In genomic region chr22:47563406-47564157, GRCh38 we compare ENCODE assay signal across 19 cellular contexts.
"Had no signal": no experiment of that assay in that cellular context is flagged by ENCODE, and none has a peak within 500 bp of the region (broad histone marks: within the 10 kb centered on the region; RNA-seq: fewer than 3 reads in every experiment).

No MANE protein-coding gene starts in this region.

- H3K4me1 ChIP-seq: gastrocnemius medialis, heart right ventricle, left lung, psoas muscle, spleen, testis, tibial nerve had no signal

- H3K27ac ChIP-seq: epithelial cell of prostate, esophagus muscularis mucosa, gastrocnemius medialis, heart right ventricle, left lung, psoas muscle, spleen, testis, tibial nerve had no signal

- DNase-seq: effector memory CD4-positive, alpha-beta T cell; gastrocnemius medialis; heart right ventricle; left lung; mesenchymal stem cell; naive B cell; psoas muscle; spleen; stimulated activated CD4-positive, alpha-beta T cell treated with anti-CD3 and anti-CD28 coated beads, Interleukin-15, amount 100 ng/mL, for 24 hours; stimulated activated CD4-positive, alpha-beta T cell treated with anti-CD3 and anti-CD28 coated beads, Interleukin-1b, Interleukin-23, amount 100 ng/mL, for 48 hours; stimulated activated CD4-positive, alpha-beta T cell treated with anti-CD3 and anti-CD28 coated beads, Interleukin-4, amount 100 ng/mL, for 24 hours; testis had no signal

- H3K4me3 Mint-ChIP-seq: naive B cell; nephron; stimulated activated memory B cell treated with anti-CD40 and anti-IgM and Interleukin-4, amounts not matched to agents 10 μg/mL and 1 μg/mL and 100 μg/mL, for 72 hours; stimulated activated naive CD8-positive, alpha-beta T cell treated with anti-CD3 and anti-CD28 coated beads, Interleukin-15, Interleukin-2, amounts not matched to agents 100 ng/mL and 50 ng/mL, for 24 hours had no signal

- H3K9me3 Mint-ChIP-seq: naive B cell; stimulated activated memory B cell treated with anti-CD40 and anti-IgM and Interleukin-4, amounts not matched to agents 10 μg/mL and 1 μg/mL and 100 μg/mL, for 72 hours; stimulated activated naive CD8-positive, alpha-beta T cell treated with anti-CD3 and anti-CD28 coated beads, Interleukin-15, Interleukin-2, amounts not matched to agents 100 ng/mL and 50 ng/mL, for 24 hours had no signal

- H3K9me3 ChIP-seq: esophagus muscularis mucosa, gastrocnemius medialis, heart right ventricle, left lung, psoas muscle, spleen, testis, tibial nerve had no signal

- H3K4me1 Mint-ChIP-seq: nephron; stimulated activated memory B cell treated with anti-CD40 and anti-IgM and Interleukin-4, amounts not matched to agents 10 μg/mL and 1 μg/mL and 100 μg/mL, for 72 hours had no signal

- H3K36me3 ChIP-seq: esophagus muscularis mucosa, gastrocnemius medialis, heart right ventricle, left lung, spleen, tibial nerve had no signal

- H3K36me3 Mint-ChIP-seq: naive B cell; stimulated activated memory B cell treated with anti-CD40 and anti-IgM and Interleukin-4, amounts not matched to agents 10 μg/mL and 1 μg/mL and 100 μg/mL, for 72 hours had no signal

- H3K27ac Mint-ChIP-seq: nephron; stimulated activated memory B cell treated with anti-CD40 and anti-IgM and Interleukin-4, amounts not matched to agents 10 μg/mL and 1 μg/mL and 100 μg/mL, for 72 hours; stimulated activated naive CD8-positive, alpha-beta T cell treated with anti-CD3 and anti-CD28 coated beads, Interleukin-15, Interleukin-2, amounts not matched to agents 100 ng/mL and 50 ng/mL, for 24 hours had no signal

- H3K4me3 ChIP-seq: esophagus muscularis mucosa, gastrocnemius medialis, heart right ventricle, left lung, lung, psoas muscle, spleen, testis, tibial nerve had no signal

- H3K27me3 ChIP-seq: testis, tibial nerve had no signal
